8 cellular contexts compared by ENCODE assay signal in the genomic region with DNA sequence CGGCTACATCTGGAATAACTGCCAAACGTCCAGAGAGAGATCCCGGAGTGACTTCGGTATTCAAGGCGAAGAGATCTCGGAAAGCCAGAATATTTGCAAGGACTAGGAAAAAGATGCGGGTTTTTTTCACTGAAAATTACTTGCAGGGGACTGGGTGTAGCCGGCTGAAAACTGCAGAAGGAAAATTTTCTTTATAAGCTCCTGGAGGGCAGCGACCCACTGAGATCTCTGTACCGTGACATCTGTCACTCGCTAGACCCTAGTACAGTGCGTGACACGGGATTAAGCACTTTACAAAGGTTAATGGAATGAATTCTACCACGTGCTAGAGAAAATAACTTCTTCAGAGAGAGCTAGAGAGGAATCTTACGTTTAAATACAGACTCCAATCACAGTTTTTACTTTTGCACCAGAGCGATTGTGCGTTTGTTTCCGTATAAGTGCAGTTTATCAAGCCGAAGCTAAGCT. TPM values are rescaled to one million over a fixed set of nuclear protein-coding genes. Genes with fewer than 3 reads are reported as not detected.
DNase-seq lines count a peak whose midpoint lies in the region; ATAC-seq, FAIRE-seq and TF ChIP-seq lines count a peak whose summit lies in the region.

No MANE protein-coding gene starts in this region.

- H3K27me3 ChIP-seq in PC-3 (ENCODE audit: low read length) (peaks cover under 1% of the 10 kb centered on the region; the same call in 1 of the 2 replicates), esophagus muscularis mucosa (no peaks in the 10 kb centered on the region), pancreas (peaks cover 0 to 3% (median 0%) of the 10 kb centered on the region in 4 donors)

- DNase-seq in DMS53 (lab: John Stamatoyannopoulos, UW) (peak; percentile 72), PC-3 (no peak), esophagus muscularis mucosa (ENCODE audit: extremely low spot score) (no peak), pancreas (no peak), NCI-H774 (lab: John Stamatoyannopoulos, UW) (no peak), glomerular visceral epithelial cell (ENCODE audit: extremely low spot score) (no peak)

- peak overlapping the region; percentile 99 for H2AFZ ChIP-seq in PC-3 (ENCODE audit: low read length)

- ATAC-seq in PC-3 (no peak), pancreas (peak in 2 of 4 donors; percentile 2), HG03342 (IDR thresholded peaks at IDR 0.05; ENCODE audit: unreplicated experiment) (no peak), GM18502 (IDR thresholded peaks at IDR 0.05; ENCODE audit: poor library complexity, unreplicated experiment) (no peak)

- H3K27ac ChIP-seq in PC-3 (ENCODE audit: low read length), result no peak overlapping the region
- peak overlapping the region; percentile 93 to 98 (median 95) for H3K27ac ChIP-seq in esophagus muscularis mucosa (replicated peaks in 1 of 4)
- peak overlapping the region; percentile 91 to 97 (median 94) for H3K27ac ChIP-seq in pancreas

- POLR2A ChIA-PET in PC-3 (lab: Charles Lee; ENCODE audit: unreplicated experiment), result no interaction called here

- TF ChIP-seq POLR2A in esophagus muscularis mucosa (IDR thresholded peaks at IDR 0.05; ENCODE audit: low read depth), result no peak

- H3K9ac ChIP-seq in PC-3 (ENCODE audit: low read length), result peak overlapping the region; percentile 31; the same call in 1 of the 2 replicates

- peak overlapping the region; percentile 98 for H3K4me2 ChIP-seq in PC-3 (ENCODE audit: low read length)

- BruUV-seq in PC-3 (replicated peaks; lab: Mats Ljungman, UMichigan), result no TSS peak

- H3K36me3 ChIP-seq in PC-3 (ENCODE audit: low read depth, low read length), result no peaks in the 10 kb centered on the region
- no peaks in the 10 kb centered on the region for H3K36me3 ChIP-seq in esophagus muscularis mucosa
- no peaks in the 10 kb centered on the region for H3K36me3 ChIP-seq in pancreas

- peaks cover 31% of the 10 kb centered on the region for H3K79me2 ChIP-seq in PC-3 (ENCODE audit: low read length)

- no peaks in the 10 kb centered on the region for H3K9me2 ChIP-seq in PC-3 (replicated peaks; ENCODE audit: low read length)

- no peak for FAIRE-seq in pancreas (lab: Jason Lieb, UNC)

- no peak for TF ChIP-seq EP300 in esophagus muscularis mucosa (IDR thresholded peaks at IDR 0.05)

- intact Hi-C loops in PC-3 (cut with micrococcal nuclease) (no loop called here), esophagus muscularis mucosa (cut with DNase I) (loop anchor here (5.0 to 10.0 kb wide), 3 partner anchors 210 to 445 kb away; a partner anchor contains a TSS), pancreas (cut with DNase I) (no loop called here)

- peaks cover 10% of the 10 kb centered on the region; the same call in 1 of the 2 replicates for H4K20me1 ChIP-seq in PC-3 (ENCODE audit: low read length)

- peaks cover 5% of the 10 kb centered on the region; the same call in 1 of the 2 replicates for H3K4me1 ChIP-seq in PC-3 (ENCODE audit: insufficient read depth, low read length)
- H3K4me1 ChIP-seq in esophagus muscularis mucosa, result peaks cover 10 to 23% (median 18%) of the 10 kb centered on the region in 4 donors
- peaks cover 0 to 15% (median 4%) of the 10 kb centered on the region in 3 donors for H3K4me1 ChIP-seq in pancreas

- TF ChIP-seq CTCF in PC-3 (conservative IDR thresholded peaks at IDR 0.05; ENCODE audit: low read depth, low read length) (no peak), esophagus muscularis mucosa (IDR thresholded peaks at IDR 0.05) (no peak), pancreas (IDR thresholded peaks at IDR 0.05) (no peak)

- CTCF ChIA-PET in PC-3 (lab: Charles Lee), result no interaction called here

- no peaks in the 10 kb centered on the region for H3F3A ChIP-seq in PC-3 (ENCODE audit: low read length, unreplicated experiment)

- H3K4me3 ChIP-seq in PC-3 (ENCODE audit: low read length) (peak overlapping the region; percentile 98), esophagus muscularis mucosa (peak overlapping the region; percentile 86 to 89 (median 88)), pancreas (peak overlapping the region; percentile 90 to 100 (median 93))

- 2% methylated on average over 19 of the region's 19 CpGs for WGBS in esophagus muscularis mucosa
- 0 to 1% methylated on average over 19 of the region's 19 CpGs for WGBS in pancreas, 2 donors

- H3K9me3 ChIP-seq in PC-3 (ENCODE audit: low read length) (no peaks in the 10 kb centered on the region), esophagus muscularis mucosa (no peaks in the 10 kb centered on the region), pancreas (no peaks in the 10 kb centered on the region)

RNA-seq across cellular contexts. Expression of a gene that starts 1.1 kb away (rescaled TPM):
- total RNA-seq in PC-3 (2014; rRNA removed) (2.9 and 3.7 TPM in 2 replicates), esophagus muscularis mucosa (10 to 100 TPM in 2 of 4 donors, 1 to 10 TPM in 2; 7.6 to 14.1 (median 11.5) TPM), pancreas (10 to 100 TPM in 1 of 6 donors, 1 to 10 TPM in 5; 4.2 to 11.8 (median 6.3) TPM)
- 1 to 10 TPM; 1.7 to 4.1 TPM for polyA plus RNA-seq in pancreas
